In the genomic region with DNA sequence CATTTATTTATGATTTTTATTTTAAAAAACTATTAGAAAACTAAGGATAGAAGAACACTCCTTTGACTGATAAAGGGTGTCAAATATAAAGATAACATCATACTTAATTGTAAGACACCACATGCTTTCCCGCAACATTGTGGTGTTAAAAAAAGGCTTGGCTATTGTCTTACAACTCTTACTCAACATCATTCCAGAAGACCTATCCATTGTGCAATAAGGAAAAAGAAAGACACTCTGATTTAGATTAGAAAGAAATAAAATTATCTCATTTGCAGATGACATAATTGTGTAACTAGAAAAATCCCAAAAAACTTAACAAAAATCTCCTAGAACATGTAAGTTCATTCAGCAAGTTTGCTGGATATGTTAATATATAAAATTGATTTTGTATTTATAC, we compare ENCODE assay signal across 16 cellular contexts.
"Had no signal": no experiment of that assay in that cellular context is flagged by ENCODE, and none has a peak within 500 bp of the region (broad histone marks: within the 10 kb centered on the region; RNA-seq: fewer than 3 reads in every experiment).

No MANE protein-coding gene starts in this region.

- H3K9me3 ChIP-seq: ascending aorta, colonic mucosa, left ventricle myocardium inferior, thoracic aorta, vagina had no signal

- ATAC-seq: natural killer cell, T-helper 17 cell had no signal

- DNase-seq: activated CD4-positive, alpha-beta memory T cell treated with anti-CD3 and anti-CD28 coated beads, Interleukin-2, amount 10 ng/mL, durations not matched to agents 7 days and 5 days; activated CD4-positive, alpha-beta T cell treated with anti-CD3 and anti-CD28 coated beads, Interleukin-2, amount 10 ng/mL, durations not matched to agents 24 days and 14 days; activated CD4-positive, CD25-positive, alpha-beta regulatory T cell; activated gamma-delta T cell; brain microvascular endothelial cell; colonic mucosa; foreskin melanocyte; immature natural killer cell; left ventricle myocardium inferior; natural killer cell; stimulated activated CD4-positive, alpha-beta T cell treated with anti-CD3 and anti-CD28 coated beads, Interleukin-4, amount 100 ng/mL, for 24 hours; stimulated activated naive CD4-positive, alpha-beta T cell treated with Interleukin-2 at 50 U/mL for 16 hours; T-helper 17 cell had no signal

- H3K4me1 ChIP-seq: ascending aorta, colonic mucosa, left ventricle myocardium inferior, vagina had no signal

- H3K36me3 ChIP-seq: ascending aorta, brain microvascular endothelial cell, colonic mucosa, left ventricle myocardium inferior, thoracic aorta, vagina had no signal

- H3K27me3 ChIP-seq: ascending aorta, brain microvascular endothelial cell, colonic mucosa, vagina had no signal

- H3K4me3 ChIP-seq: ascending aorta, colonic mucosa, left ventricle myocardium inferior, thoracic aorta, vagina had no signal

- H3K27ac ChIP-seq: ascending aorta, brain microvascular endothelial cell, colonic mucosa, left ventricle myocardium inferior, thoracic aorta, vagina had no signal
